ENCODE assay signal across 24 cellular contexts in the genomic region with DNA sequence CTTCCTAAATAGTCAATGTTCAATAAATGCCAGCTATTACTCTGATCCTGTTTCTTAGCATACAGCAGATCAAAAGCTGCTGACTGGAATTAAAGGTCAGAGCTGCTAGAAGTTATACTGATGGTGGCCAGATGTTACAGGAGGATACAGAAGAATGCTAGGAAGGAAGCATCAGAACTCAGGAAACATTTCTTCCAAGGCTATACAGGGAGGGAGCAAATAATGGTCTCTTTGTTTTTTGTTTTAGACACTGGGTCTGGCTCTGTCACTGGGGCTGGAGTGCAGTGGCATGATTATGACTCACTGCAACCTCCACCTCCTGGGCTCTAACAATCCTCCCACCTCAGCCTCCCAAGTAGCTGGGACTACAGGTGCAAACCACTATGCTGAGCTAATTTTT.
"Had no signal": no experiment of that assay in that cellular context is flagged by ENCODE, and none has a peak within 500 bp of the region (broad histone marks: within the 10 kb centered on the region; RNA-seq: fewer than 3 reads in every experiment).

No MANE protein-coding gene starts in this region.

- ATAC-seq: activated naive CD4-positive, alpha-beta T cell treated with anti-CD3 and anti-CD28 coated beads, Interleukin-2, amount 50 U/mL, for 72 hours; activated naive CD8-positive, alpha-beta T cell treated with anti-CD3 and anti-CD28 coated beads, Interleukin-2, amount 50 U/mL, for 24 hours; activated T-cell treated with anti-CD3 and anti-CD28 coated beads, Interleukin-2, amount 50 U/mL, for 4 hours; body of pancreas; WTC11 had no signal

- DNase-seq: activated CD4-positive, alpha-beta memory T cell treated with anti-CD3 and anti-CD28 coated beads for 36 hours; activated CD4-positive, CD25-positive, alpha-beta regulatory T cell treated with anti-CD3 and anti-CD28 coated beads, Interleukin-2, amount 50 U/mL, for 72 hours; activated CD8-positive, alpha-beta memory T cell treated with anti-CD3 and anti-CD28 coated beads for 24 hours; activated effector memory CD4-positive, alpha-beta T cell treated with anti-CD3 and anti-CD28 coated beads, Interleukin-2, amount 50 U/mL, for 16 hours; activated naive CD4-positive, alpha-beta T cell treated with Interleukin-2 at 50 U/mL for 16 hours; activated naive CD8-positive, alpha-beta T cell treated with anti-CD3 and anti-CD28 coated beads, Interleukin-2, amount 50 U/mL, for 24 hours; activated T-cell treated with anti-CD3 and anti-CD28 coated beads, Interleukin-2, amount 50 U/mL, for 4 hours; amniotic stem cell; body of pancreas; central memory CD4-positive, alpha-beta T cell; NCI-H1092; NCI-H1417; NCI-H1694; NCI-H2029; NCI-H2107; NCI-H2171 treated with DMSO at 0.1 percent for 48 hours; NCI-H345; NCI-H510A; NCI-H526 treated with DMSO at 0.1 percent for 48 hours; NK-92 treated with Interleukin-12 subunit alpha and Interleukin-12 subunit beta, amount 100 ng/mL, for 24 hours; SHP77; T-helper 9 cell had no signal
